1 cellular context compared by ENCODE assay signal in the genomic region with DNA sequence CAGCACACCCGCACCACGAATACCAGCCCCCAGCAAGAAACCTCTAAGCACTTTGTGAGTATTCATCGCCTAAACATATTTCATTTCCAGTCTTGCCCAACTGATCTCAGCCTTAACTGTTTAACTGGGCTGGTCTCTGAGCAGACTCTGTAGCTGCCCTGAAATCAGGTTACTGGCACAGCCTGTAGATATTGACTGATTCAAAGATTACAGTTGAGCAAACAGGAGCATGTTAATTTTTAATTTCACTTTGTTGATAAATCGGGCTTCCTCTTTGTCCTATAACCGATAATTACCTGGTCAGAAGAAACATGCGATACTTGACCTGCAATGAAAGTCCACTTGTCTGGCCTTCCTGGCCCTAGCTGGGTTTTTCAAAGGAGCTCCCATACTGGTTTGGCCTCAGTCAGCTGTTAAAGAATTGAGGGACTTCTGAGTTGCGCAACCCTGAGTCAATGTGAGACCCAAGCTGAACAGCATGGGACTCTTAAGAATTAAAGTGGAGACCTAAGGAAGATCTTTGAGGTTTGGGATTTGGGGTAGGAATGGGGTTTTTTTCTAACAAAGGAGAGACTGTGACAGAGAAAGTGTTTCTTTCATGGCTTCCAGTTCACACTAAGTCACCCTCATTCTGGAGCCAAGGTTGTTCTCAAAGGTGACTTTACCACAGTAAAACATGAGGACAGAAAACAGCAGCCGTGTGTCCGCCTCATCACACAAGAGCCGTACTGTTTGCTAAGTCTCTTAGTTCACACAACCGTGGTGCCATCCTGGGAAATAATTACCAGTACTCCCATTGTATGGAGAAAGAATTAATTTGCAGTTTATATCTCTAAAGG.
A peak's percentile ranks its signal among the peaks of the same experiment; 100 is the strongest.
TF ChIP-seq lines count a peak whose summit lies in the region.

No MANE protein-coding gene starts in this region.

TF ChIP-seq in HepG2, 621 proteins besides CTCF, POLR2A, EP300 and RAD21 (continued from another document and continues in another):
- no peak for TF ChIP-seq SMAD1 (CRISPR knock-in tag; IDR thresholded peaks at IDR 0.05; ENCODE audit: borderline replicate concordance, low read depth)
- TF ChIP-seq ZNF670 (CRISPR knock-in tag; IDR thresholded peaks at IDR 0.05; ENCODE audit: borderline replicate concordance): peak; percentile 88
- TF ChIP-seq ESRRA (CRISPR knock-in tag; IDR thresholded peaks at IDR 0.05; ENCODE audit: low read depth): no peak
- no peak for TF ChIP-seq NFE2 (CRISPR knock-in tag; IDR thresholded peaks at IDR 0.05)
- 0 out of 2 replicates have a peak, but pooled peaks have one; percentile 24 for TF ChIP-seq SP5 (CRISPR knock-in tag; IDR thresholded peaks at IDR 0.05; ENCODE audit: borderline replicate concordance, low read depth)
- no peak for TF ChIP-seq ZNF253 (CRISPR knock-in tag; IDR thresholded peaks at IDR 0.05; ENCODE audit: borderline replicate concordance)
- TF ChIP-seq, protein P1, sequence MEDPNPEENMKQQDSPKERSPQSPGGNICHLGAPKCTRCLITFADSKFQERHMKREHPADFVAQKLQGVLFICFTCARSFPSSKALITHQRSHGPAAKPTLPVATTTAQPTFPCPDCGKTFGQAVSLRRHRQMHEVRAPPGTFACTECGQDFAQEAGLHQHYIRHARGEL (CRISPR knock-in tag; IDR thresholded peaks at IDR 0.05): no peak
- TF ChIP-seq ZNF768 (CRISPR knock-in tag; IDR thresholded peaks at IDR 0.05): no peak
- no peak for TF ChIP-seq MED8 (CRISPR knock-in tag; IDR thresholded peaks at IDR 0.05; ENCODE audit: insufficient replicate concordance)
- no peak for TF ChIP-seq PLRG1 (conservative IDR thresholded peaks at IDR 0.05)
- TF ChIP-seq HOXA9 (CRISPR knock-in tag; IDR thresholded peaks at IDR 0.05; ENCODE audit: borderline replicate concordance): no peak
- TF ChIP-seq ELF1 (CRISPR knock-in tag; IDR thresholded peaks at IDR 0.05): 0 out of 2 replicates have a peak, but pooled peaks have one; percentile 22
- TF ChIP-seq, protein P2, sequence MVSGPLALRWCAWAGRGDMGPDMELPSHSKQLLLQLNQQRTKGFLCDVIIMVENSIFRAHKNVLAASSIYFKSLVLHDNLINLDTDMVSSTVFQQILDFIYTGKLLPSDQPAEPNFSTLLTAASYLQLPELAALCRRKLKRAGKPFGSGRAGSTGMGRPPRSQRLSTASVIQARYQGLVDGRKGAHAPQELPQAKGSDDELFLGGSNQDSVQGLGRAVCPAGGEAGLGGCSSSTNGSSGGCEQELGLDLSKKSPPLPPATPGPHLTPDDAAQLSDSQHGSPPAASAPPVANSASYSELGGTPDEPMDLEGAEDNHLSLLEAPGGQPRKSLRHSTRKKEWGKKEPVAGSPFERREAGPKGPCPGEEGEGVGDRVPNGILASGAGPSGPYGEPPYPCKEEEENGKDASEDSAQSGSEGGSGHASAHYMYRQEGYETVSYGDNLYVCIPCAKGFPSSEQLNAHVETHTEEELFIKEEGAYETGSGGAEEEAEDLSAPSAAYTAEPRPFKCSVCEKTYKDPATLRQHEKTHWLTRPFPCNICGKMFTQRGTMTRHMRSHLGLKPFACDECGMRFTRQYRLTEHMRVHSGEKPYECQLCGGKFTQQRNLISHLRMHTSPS (CRISPR knock-in tag; IDR thresholded peaks at IDR 0.05; ENCODE audit: low read depth): peak; percentile 59; the same call in 1 of the 2 replicates
- peak; percentile 72; the same call in 1 of the 2 replicates for TF ChIP-seq MIER3 (CRISPR knock-in tag; IDR thresholded peaks at IDR 0.05; ENCODE audit: borderline replicate concordance)
- no peak for TF ChIP-seq PCBP1 (IDR thresholded peaks at IDR 0.05; ENCODE audit: borderline replicate concordance, low read depth, low read length)
- no peak for TF ChIP-seq RBM22 (optimal IDR thresholded peaks at IDR 0.05; ENCODE audit: low read length)
- TF ChIP-seq HCFC1 (IDR thresholded peaks at IDR 0.05; ENCODE audit: low read depth, low read length): no peak
- TF ChIP-seq, protein P3, sequence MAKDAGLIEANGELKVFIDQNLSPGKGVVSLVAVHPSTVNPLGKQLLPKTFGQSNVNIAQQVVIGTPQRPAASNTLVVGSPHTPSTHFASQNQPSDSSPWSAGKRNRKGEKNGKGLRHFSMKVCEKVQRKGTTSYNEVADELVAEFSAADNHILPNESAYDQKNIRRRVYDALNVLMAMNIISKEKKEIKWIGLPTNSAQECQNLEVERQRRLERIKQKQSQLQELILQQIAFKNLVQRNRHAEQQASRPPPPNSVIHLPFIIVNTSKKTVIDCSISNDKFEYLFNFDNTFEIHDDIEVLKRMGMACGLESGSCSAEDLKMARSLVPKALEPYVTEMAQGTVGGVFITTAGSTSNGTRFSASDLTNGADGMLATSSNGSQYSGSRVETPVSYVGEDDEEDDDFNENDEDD (CRISPR knock-in tag; IDR thresholded peaks at IDR 0.05; ENCODE audit: borderline replicate concordance): peak; percentile 37; the same call in 1 of the 2 replicates
- peak; percentile 94 for TF ChIP-seq CEBPB (IDR thresholded peaks at IDR 0.05; ENCODE audit: borderline replicate concordance, low read depth, low read length)
- TF ChIP-seq, protein P4, sequence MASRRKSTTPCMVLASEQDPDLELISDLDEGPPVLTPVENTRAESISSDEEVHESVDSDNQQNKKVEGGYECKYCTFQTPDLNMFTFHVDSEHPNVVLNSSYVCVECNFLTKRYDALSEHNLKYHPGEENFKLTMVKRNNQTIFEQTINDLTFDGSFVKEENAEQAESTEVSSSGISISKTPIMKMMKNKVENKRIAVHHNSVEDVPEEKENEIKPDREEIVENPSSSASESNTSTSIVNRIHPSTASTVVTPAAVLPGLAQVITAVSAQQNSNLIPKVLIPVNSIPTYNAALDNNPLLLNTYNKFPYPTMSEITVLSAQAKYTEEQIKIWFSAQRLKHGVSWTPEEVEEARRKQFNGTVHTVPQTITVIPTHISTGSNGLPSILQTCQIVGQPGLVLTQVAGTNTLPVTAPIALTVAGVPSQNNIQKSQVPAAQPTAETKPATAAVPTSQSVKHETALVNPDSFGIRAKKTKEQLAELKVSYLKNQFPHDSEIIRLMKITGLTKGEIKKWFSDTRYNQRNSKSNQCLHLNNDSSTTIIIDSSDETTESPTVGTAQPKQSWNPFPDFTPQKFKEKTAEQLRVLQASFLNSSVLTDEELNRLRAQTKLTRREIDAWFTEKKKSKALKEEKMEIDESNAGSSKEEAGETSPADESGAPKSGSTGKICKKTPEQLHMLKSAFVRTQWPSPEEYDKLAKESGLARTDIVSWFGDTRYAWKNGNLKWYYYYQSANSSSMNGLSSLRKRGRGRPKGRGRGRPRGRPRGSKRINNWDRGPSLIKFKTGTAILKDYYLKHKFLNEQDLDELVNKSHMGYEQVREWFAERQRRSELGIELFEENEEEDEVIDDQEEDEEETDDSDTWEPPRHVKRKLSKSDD (CRISPR knock-in tag; IDR thresholded peaks at IDR 0.05; ENCODE audit: low read depth): no peak
- no peak for TF ChIP-seq SMC3 (IDR thresholded peaks at IDR 0.05; ENCODE audit: low read length)
- peak; percentile 89; the same call in 1 of the 2 replicates for TF ChIP-seq ZSCAN29 (CRISPR knock-in tag; conservative IDR thresholded peaks at IDR 0.05)
- TF ChIP-seq WIZ (CRISPR knock-in tag; IDR thresholded peaks at IDR 0.05): no peak; the same call in 1 of the 2 replicates
- no peak for TF ChIP-seq HIVEP1 (CRISPR knock-in tag; IDR thresholded peaks at IDR 0.05)
- peak; percentile 22; the same call in 1 of the 2 replicates for TF ChIP-seq STAG1 (CRISPR knock-in tag; IDR thresholded peaks at IDR 0.05)
- TF ChIP-seq GZF1 (CRISPR knock-in tag; IDR thresholded peaks at IDR 0.05): no peak
- TF ChIP-seq SRSF1 (optimal IDR thresholded peaks at IDR 0.05; ENCODE audit: low read depth, low read length): no peak
- no peak for TF ChIP-seq TRIM24 (CRISPR knock-in tag; IDR thresholded peaks at IDR 0.05)
- peak; percentile 48; the same call in 1 of the 2 replicates for TF ChIP-seq RCOR2 (CRISPR knock-in tag; IDR thresholded peaks at IDR 0.05)
- no peak for TF ChIP-seq ZNF326 (CRISPR knock-in tag; IDR thresholded peaks at IDR 0.05; ENCODE audit: borderline replicate concordance)
- TF ChIP-seq XBP1 (CRISPR knock-in tag; IDR thresholded peaks at IDR 0.05): peak; percentile 48; the same call in 1 of the 2 replicates
- TF ChIP-seq, protein P5, sequence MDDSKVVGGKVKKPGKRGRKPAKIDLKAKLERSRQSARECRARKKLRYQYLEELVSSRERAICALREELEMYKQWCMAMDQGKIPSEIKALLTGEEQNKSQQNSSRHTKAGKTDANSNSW (CRISPR knock-in tag; IDR thresholded peaks at IDR 0.05; ENCODE audit: borderline replicate concordance): no peak
- TF ChIP-seq NCOA2 (CRISPR knock-in tag; IDR thresholded peaks at IDR 0.05): peak; percentile 94
- no peak for TF ChIP-seq U2AF2 (IDR thresholded peaks at IDR 0.05; ENCODE audit: low read depth, low read length)
- TF ChIP-seq ZC3H13 (CRISPR knock-in tag; IDR thresholded peaks at IDR 0.05): no peak
- no peak for TF ChIP-seq KDM3A (CRISPR knock-in tag; IDR thresholded peaks at IDR 0.05; ENCODE audit: low read depth)
- TF ChIP-seq, protein P6, sequence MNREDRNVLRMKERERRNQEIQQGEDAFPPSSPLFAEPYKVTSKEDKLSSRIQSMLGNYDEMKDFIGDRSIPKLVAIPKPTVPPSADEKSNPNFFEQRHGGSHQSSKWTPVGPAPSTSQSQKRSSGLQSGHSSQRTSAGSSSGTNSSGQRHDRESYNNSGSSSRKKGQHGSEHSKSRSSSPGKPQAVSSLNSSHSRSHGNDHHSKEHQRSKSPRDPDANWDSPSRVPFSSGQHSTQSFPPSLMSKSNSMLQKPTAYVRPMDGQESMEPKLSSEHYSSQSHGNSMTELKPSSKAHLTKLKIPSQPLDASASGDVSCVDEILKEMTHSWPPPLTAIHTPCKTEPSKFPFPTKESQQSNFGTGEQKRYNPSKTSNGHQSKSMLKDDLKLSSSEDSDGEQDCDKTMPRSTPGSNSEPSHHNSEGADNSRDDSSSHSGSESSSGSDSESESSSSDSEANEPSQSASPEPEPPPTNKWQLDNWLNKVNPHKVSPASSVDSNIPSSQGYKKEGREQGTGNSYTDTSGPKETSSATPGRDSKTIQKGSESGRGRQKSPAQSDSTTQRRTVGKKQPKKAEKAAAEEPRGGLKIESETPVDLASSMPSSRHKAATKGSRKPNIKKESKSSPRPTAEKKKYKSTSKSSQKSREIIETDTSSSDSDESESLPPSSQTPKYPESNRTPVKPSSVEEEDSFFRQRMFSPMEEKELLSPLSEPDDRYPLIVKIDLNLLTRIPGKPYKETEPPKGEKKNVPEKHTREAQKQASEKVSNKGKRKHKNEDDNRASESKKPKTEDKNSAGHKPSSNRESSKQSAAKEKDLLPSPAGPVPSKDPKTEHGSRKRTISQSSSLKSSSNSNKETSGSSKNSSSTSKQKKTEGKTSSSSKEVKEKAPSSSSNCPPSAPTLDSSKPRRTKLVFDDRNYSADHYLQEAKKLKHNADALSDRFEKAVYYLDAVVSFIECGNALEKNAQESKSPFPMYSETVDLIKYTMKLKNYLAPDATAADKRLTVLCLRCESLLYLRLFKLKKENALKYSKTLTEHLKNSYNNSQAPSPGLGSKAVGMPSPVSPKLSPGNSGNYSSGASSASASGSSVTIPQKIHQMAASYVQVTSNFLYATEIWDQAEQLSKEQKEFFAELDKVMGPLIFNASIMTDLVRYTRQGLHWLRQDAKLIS (CRISPR knock-in tag; IDR thresholded peaks at IDR 0.05): no peak
- TF ChIP-seq, protein P7, sequence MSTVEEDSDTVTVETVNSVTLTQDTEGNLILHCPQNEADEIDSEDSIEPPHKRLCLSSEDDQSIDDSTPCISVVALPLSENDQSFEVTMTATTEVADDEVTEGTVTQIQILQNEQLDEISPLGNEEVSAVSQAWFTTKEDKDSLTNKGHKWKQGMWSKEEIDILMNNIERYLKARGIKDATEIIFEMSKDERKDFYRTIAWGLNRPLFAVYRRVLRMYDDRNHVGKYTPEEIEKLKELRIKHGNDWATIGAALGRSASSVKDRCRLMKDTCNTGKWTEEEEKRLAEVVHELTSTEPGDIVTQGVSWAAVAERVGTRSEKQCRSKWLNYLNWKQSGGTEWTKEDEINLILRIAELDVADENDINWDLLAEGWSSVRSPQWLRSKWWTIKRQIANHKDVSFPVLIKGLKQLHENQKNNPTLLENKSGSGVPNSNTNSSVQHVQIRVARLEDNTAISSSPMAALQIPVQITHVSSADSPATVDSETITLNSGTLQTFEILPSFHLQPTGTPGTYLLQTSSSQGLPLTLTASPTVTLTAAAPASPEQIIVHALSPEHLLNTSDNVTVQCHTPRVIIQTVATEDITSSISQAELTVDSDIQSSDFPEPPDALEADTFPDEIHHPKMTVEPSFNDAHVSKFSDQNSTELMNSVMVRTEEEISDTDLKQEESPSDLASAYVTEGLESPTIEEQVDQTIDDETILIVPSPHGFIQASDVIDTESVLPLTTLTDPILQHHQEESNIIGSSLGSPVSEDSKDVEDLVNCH (CRISPR knock-in tag; IDR thresholded peaks at IDR 0.05): no peak
- no peak for TF ChIP-seq RFX3 (CRISPR knock-in tag; IDR thresholded peaks at IDR 0.05)
- TF ChIP-seq, protein P8, sequence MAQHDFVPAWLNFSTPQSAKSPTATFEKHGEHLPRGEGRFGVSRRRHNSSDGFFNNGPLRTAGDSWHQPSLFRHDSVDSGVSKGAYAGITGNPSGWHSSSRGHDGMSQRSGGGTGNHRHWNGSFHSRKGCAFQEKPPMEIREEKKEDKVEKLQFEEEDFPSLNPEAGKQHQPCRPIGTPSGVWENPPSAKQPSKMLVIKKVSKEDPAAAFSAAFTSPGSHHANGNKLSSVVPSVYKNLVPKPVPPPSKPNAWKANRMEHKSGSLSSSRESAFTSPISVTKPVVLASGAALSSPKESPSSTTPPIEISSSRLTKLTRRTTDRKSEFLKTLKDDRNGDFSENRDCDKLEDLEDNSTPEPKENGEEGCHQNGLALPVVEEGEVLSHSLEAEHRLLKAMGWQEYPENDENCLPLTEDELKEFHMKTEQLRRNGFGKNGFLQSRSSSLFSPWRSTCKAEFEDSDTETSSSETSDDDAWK (CRISPR knock-in tag; IDR thresholded peaks at IDR 0.05): no peak
- no peak for TF ChIP-seq ZFP36 (IDR thresholded peaks at IDR 0.05; ENCODE audit: borderline replicate concordance, low read depth, low read length, partially characterized antibody)
- TF ChIP-seq, protein P9, sequence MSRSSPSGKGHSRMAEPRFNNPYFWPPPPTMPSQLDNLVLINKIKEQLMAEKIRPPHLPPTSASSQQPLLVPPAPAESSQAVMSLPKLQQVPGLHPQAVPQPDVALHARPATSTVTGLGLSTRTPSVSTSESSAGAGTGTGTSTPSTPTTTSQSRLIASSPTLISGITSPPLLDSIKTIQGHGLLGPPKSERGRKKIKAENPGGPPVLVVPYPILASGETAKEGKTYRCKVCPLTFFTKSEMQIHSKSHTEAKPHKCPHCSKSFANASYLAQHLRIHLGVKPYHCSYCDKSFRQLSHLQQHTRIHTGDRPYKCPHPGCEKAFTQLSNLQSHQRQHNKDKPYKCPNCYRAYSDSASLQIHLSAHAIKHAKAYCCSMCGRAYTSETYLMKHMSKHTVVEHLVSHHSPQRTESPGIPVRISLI (CRISPR knock-in tag; IDR thresholded peaks at IDR 0.05; ENCODE audit: borderline replicate concordance): 0 out of 2 replicates have a peak, but pooled peaks have one; percentile 9
